ENCODE assay signal across 11 cellular contexts in the genomic region with DNA sequence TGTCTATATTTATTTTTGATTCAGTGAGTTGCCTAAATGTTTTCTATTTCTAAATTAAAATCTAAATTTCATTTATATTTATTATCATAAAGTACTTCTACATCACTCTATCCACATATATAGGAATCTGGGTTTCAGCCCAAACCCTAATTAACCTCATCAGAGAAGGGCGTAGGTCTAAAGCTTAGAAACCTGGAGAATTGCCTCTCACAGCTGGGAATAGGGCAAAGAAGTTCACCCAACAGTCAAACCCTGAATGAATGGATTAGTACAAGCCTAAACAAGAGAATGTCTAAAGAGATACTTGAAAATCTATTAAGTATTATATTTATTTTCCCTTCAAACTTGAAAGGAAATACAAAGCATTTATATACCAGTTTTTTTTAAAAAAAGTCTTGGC. TPM values are rescaled to one million over a fixed set of nuclear protein-coding genes. Genes with fewer than 3 reads are reported as not detected.
"Had no signal": no experiment of that assay in that cellular context is flagged by ENCODE, and none has a peak within 500 bp of the region (broad histone marks: within the 10 kb centered on the region; RNA-seq: fewer than 3 reads in every experiment).

No MANE protein-coding gene starts in this region.

- H3K9me3 ChIP-seq: heart right ventricle, mucosa of descending colon had no signal

- DNase-seq: activated CD4-positive, alpha-beta T cell treated with anti-CD3 and anti-CD28 coated beads, Interleukin-2, amount 50 U/mL, for 1 hour; activated CD4-positive, CD25-positive, alpha-beta regulatory T cell treated with anti-CD3 and anti-CD28 coated beads, Interleukin-2, amount 50 U/mL, for 72 hours; activated CD8-positive, alpha-beta memory T cell treated with anti-CD3 and anti-CD28 coated beads, Interleukin-2, amount 50 U/mL, for 4 hours; activated naive CD4-positive, alpha-beta T cell treated with anti-CD3 and anti-CD28 coated beads for 36 hours; activated T-cell treated with anti-CD3 and anti-CD28 coated beads, Interleukin-2, amount 50 U/mL, for 4 hours; heart right ventricle; kidney glomerular epithelial cell; mucosa of descending colon; naive B cell; stimulated activated CD4-positive, alpha-beta T cell treated with anti-CD3 and anti-CD28 coated beads, Interleukin-4, amount 100 ng/mL, for 24 hours had no signal

- H3K27ac ChIP-seq: parathyroid adenoma had no signal

- H3K79me2 ChIP-seq: parathyroid adenoma had no signal

- H3K4me3 ChIP-seq: heart right ventricle, mucosa of descending colon had no signal

- H3K4me1 ChIP-seq: parathyroid adenoma had no signal

- H2AFZ ChIP-seq: parathyroid adenoma had no signal

- H3K27me3 ChIP-seq: heart right ventricle had no signal

RNA-seq across cellular contexts. Expression of a gene that starts 26.2 kb away (rescaled TPM):
- total RNA-seq: activated naive CD4-positive, alpha-beta T cell treated with anti-CD3 and anti-CD28 coated beads for 36 hours had no signal
